In the genomic region with DNA sequence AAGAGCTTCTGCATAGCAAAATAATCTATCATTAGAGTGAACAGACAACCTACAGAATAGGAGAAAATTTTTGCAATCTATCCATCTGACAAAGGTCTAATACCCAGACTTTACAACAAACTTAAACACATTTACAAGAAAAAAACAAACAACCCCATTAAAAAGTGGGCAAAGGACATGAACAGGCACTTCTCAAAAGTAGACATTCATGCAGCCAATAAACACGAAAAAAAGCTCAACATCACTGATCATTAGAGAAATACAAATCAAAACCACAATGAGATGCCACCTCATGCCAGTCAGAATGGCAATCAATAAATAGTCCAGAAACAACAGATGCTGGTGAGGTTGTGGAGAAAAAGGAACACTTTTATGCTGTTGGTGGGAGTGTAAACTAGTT, we compare ENCODE assay signal across 16 cellular contexts. TPM values are rescaled to one million over a fixed set of nuclear protein-coding genes. Genes with fewer than 3 reads are reported as not detected.
"Had no signal": no experiment of that assay in that cellular context is flagged by ENCODE, and none has a peak within 500 bp of the region (broad histone marks: within the 10 kb centered on the region; RNA-seq: fewer than 3 reads in every experiment).

No MANE protein-coding gene starts in this region.

RNA-seq across cellular contexts. Expression of gene ABHD12B, which starts 56.8 kb away (rescaled TPM):
- total RNA-seq: dermis microvascular lymphatic vessel endothelial cell, heart right ventricle, kidney epithelial cell, left lung, lung microvascular endothelial cell, natural killer cell, posterior vena cava, pulmonary artery endothelial cell, spleen, stomach, subcutaneous adipose tissue, temporal lobe, ureter, vagina had no signal
- polyA plus RNA-seq: heart right ventricle, neural cell, pancreas, spleen had no signal
